17 cellular contexts compared by ENCODE assay signal in the genomic region with DNA sequence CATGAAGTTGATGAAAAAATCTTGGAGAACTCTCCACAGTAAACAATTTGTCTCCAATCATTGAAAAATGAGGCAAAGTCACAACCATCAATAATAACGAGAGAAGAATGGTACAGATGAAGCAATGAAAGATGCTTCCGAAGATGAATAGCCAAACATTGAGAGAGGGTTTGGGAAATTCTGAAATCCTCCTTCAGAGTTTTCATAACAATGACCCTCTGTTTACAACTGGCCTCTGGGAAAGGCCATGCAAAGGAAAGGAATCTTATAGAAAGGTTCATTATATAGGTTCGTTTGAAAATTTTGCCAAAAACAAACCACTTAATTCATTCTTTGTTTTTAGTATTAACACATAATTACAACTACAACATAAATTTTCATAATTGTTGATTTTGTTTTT.
DNase-seq lines count a peak whose midpoint lies in the region; ATAC-seq, FAIRE-seq and TF ChIP-seq lines count a peak whose summit lies in the region.
"Had no signal": no experiment of that assay in that cellular context is flagged by ENCODE, and none has a peak within 500 bp of the region (broad histone marks: within the 10 kb centered on the region; RNA-seq: fewer than 3 reads in every experiment).

No MANE protein-coding gene starts in this region.

- H3K9ac ChIP-seq in HUES48 (ENCODE audit: low read depth, low read length): no peak overlapping the region
- H3K9ac ChIP-seq: BLaER1 had no signal

- TF ChIP-seq CTCF in neutrophil (IDR thresholded peaks at IDR 0.05) (no peak), GM20000 (IDR thresholded peaks at IDR 0.05; ENCODE audit: extremely low read depth, missing control alignments) (no peak)

- H3K4me1 ChIP-seq in HUES48 (ENCODE audit: control insufficient read depth, insufficient read depth, low read length) (peaks cover 9% of the 10 kb centered on the region), neutrophil (ENCODE audit: control insufficient read depth in 1 of 2, insufficient read depth in 1 of 2, low read depth in 1 of 2, low read length in 1 of 2) (no peaks in the 10 kb centered on the region)
- H3K4me1 ChIP-seq: BE2C, BLaER1, Caco-2 had no signal

- no peak for DNase-seq in GM20000 (ENCODE audit: low spot score)
- no peak for DNase-seq in NCI-H446 (lab: John Stamatoyannopoulos, UW)
- DNase-seq: BE2C; C1 segment of cervical spinal cord; CD4-positive, alpha-beta memory T cell; CD4-positive, CD25-positive, alpha-beta regulatory T cell; CD8-positive, alpha-beta memory T cell; DMS79 treated with DMSO at 0.1 percent for 48 hours had no signal

- H3K27ac ChIP-seq in HUES48 (ENCODE audit: low read depth, low read length) (peak overlapping the region; percentile 25), neutrophil (peak overlapping the region; percentile 44)
- H3K27ac ChIP-seq: BLaER1 had no signal

- H3K4me3 ChIP-seq in HUES48 (ENCODE audit: low read depth, low read length): no peak overlapping the region
- H3K4me3 ChIP-seq in neutrophil (ENCODE audit: low read depth in 1 of 2, low read length in 1 of 2): no peak overlapping the region
- H3K4me3 ChIP-seq: BLaER1 had no signal

- FAIRE-seq in endometrium (lab: Jason Lieb, UNC): peak; percentile 29
- FAIRE-seq: D721Med, G401.6, GM12891 had no signal

- H3K9me3 ChIP-seq in HUES48 (ENCODE audit: control insufficient read depth, insufficient read depth, low read length): no peaks in the 10 kb centered on the region
- no peaks in the 10 kb centered on the region for H3K9me3 ChIP-seq in neutrophil
- H3K9me3 ChIP-seq: BE2C, BLaER1, Caco-2 had no signal

- H3K27me3 ChIP-seq in HUES48 (ENCODE audit: control insufficient read depth, insufficient read depth, low read length) (no peaks in the 10 kb centered on the region), neutrophil (no peaks in the 10 kb centered on the region)
- H3K27me3 ChIP-seq: BE2C, BLaER1 had no signal

- ATAC-seq in GM18861 (IDR thresholded peaks at IDR 0.05; ENCODE audit: unreplicated experiment): no peak

- no peaks in the 10 kb centered on the region for H3K36me3 ChIP-seq in HUES48 (ENCODE audit: control insufficient read depth, insufficient read depth, low read length)
- peaks cover 41% of the 10 kb centered on the region for H3K36me3 ChIP-seq in neutrophil
- H3K36me3 ChIP-seq: BE2C, BLaER1 had no signal
